8 cellular contexts compared by ENCODE assay signal in genomic region chr15:40382580-40383456, GRCh38. TPM values are rescaled to one million over a fixed set of nuclear protein-coding genes. Genes with fewer than 3 reads are reported as not detected.
DNase-seq lines count a peak whose midpoint lies in the region; ATAC-seq and TF ChIP-seq lines count a peak whose summit lies in the region.

TSS of gene KNSTRN (plus strand) at chr15:40382721. CDS start at chr15:40382836, 115 bp downstream.

- peaks cover 5% of the 10 kb centered on the region for H3K79me2 ChIP-seq in trophoblast cell (ENCODE audit: control insufficient read depth, insufficient read depth, low read length, poor library complexity)

- no peak within 1 kb of the TSS for H3K23ac ChIP-seq in trophoblast cell (ENCODE audit: low read length)

- no CpG with 5 or more reads among the region's 57 CpGs for WGBS in trophoblast cell (ENCODE audit: extremely low coverage, insufficient coverage, insufficient read length)
- WGBS in tibial nerve, 2 donors, result 5% methylated on average over 47 to 51 of the region's 57 CpGs

- H4K91ac ChIP-seq in trophoblast cell (ENCODE audit: low read depth, low read length), result peak within 1 kb of the TSS; percentile 56

- H3K27me3 ChIP-seq in trophoblast cell (ENCODE audit: insufficient read depth, low read length) (no peaks in the 10 kb centered on the region), tibial nerve (no peaks in the 10 kb centered on the region)

- peak within 1 kb of the TSS; percentile 71 for H3K4ac ChIP-seq in trophoblast cell (ENCODE audit: low read depth, low read length)

- DNase-seq in NCI-H1436 (lab: John Stamatoyannopoulos, UW) (peak; percentile 92), SW480 (ENCODE audit: low spot score) (peak; percentile 89), cardiac septum (ENCODE audit: low spot score) (peak; percentile 96), trophoblast cell (peak; percentile 92 to 98), tibial nerve (ENCODE audit: low spot score in 2 of 2) (peak; percentile 79 to 88)
- DNase-seq in activated naive CD8-positive, alpha-beta T cell treated with anti-CD3 and anti-CD28 coated beads, Interleukin-2, amount 50 U/mL, for 16 hours (ENCODE audit: low read depth, low spot score), result peak; percentile 89

- no peak within 1 kb of the TSS for H2AK5ac ChIP-seq in trophoblast cell (ENCODE audit: low read length)

- peak within 1 kb of the TSS; percentile 83 for H3K4me2 ChIP-seq in trophoblast cell (ENCODE audit: low read length)

- intact Hi-C loops in cardiac septum (cut with DNase I), result no loop called here

- peak in 1 of 2 donors; percentile 13 for TF ChIP-seq POLR2A in tibial nerve (IDR thresholded peaks at IDR 0.05)

- H3K79me1 ChIP-seq in trophoblast cell (ENCODE audit: low read length), result peaks cover 6% of the 10 kb centered on the region

- TF ChIP-seq EP300 in tibial nerve (IDR thresholded peaks at IDR 0.05), result peak in 1 of 2 donors; percentile 42

- H2BK12ac ChIP-seq in trophoblast cell (ENCODE audit: low read length), result no peak within 1 kb of the TSS

- H3K4me3 ChIP-seq in GM12875 (ENCODE audit: low read depth, low read length) (peak within 1 kb of the TSS; percentile 83), trophoblast cell (ENCODE audit: low read depth, low read length) (peak within 1 kb of the TSS; percentile 86), tibial nerve (peak within 1 kb of the TSS; percentile 62 to 89 (median 86))

- peak within 1 kb of the TSS; percentile 95 for H2AFZ ChIP-seq in trophoblast cell (ENCODE audit: insufficient read depth, low read length, poor library complexity)

- peak within 1 kb of the TSS; percentile 25 for H3K14ac ChIP-seq in trophoblast cell (ENCODE audit: low read length)

- peak; percentile 94 for ATAC-seq in HG02798 (IDR thresholded peaks at IDR 0.05; ENCODE audit: poor library complexity, unreplicated experiment)

- peak within 1 kb of the TSS; percentile 47 for H2BK5ac ChIP-seq in trophoblast cell (ENCODE audit: low read depth, low read length, poor library complexity)

- no peak within 1 kb of the TSS for H2BK120ac ChIP-seq in trophoblast cell (ENCODE audit: insufficient read depth, low read length, poor library complexity)

- peaks cover 11 to 17% of the 10 kb centered on the region in 2 experiments for H3K36me3 ChIP-seq in trophoblast cell (ENCODE audit: control insufficient read depth in 1 of 2, insufficient read depth in 2 of 2, low read length in 2 of 2)
- H3K36me3 ChIP-seq in tibial nerve, result peaks cover 0 to 21% (median 0%) of the 10 kb centered on the region in 3 donors

- H3K27ac ChIP-seq in trophoblast cell (ENCODE audit: low read depth, low read length), result no peak within 1 kb of the TSS
- H3K27ac ChIP-seq in tibial nerve, result peak within 1 kb of the TSS in 2 of 4 donors; percentile 58 to 60

- peaks cover 0 to 5% of the 10 kb centered on the region in 2 experiments for H3K4me1 ChIP-seq in trophoblast cell (ENCODE audit: control insufficient read depth in 1 of 2, insufficient read depth in 2 of 2, low read length in 2 of 2)
- peaks cover 0 to 34% (median 5%) of the 10 kb centered on the region in 4 donors for H3K4me1 ChIP-seq in tibial nerve

- H3K9me3 ChIP-seq in trophoblast cell (ENCODE audit: insufficient read depth, low read depth, low read length) (peaks cover 2% of the 10 kb centered on the region), tibial nerve (no peaks in the 10 kb centered on the region)

- peak within 1 kb of the TSS; percentile 73 for H4K12ac ChIP-seq in trophoblast cell (ENCODE audit: low read depth, low read length)

- peak within 1 kb of the TSS; percentile 89 for H3K9ac ChIP-seq in trophoblast cell (ENCODE audit: low read length)

- H4K8ac ChIP-seq in trophoblast cell (ENCODE audit: low read depth, low read length), result peak within 1 kb of the TSS; percentile 90

- peak within 1 kb of the TSS; percentile 9 for H3K18ac ChIP-seq in trophoblast cell (ENCODE audit: low read length)

- TF ChIP-seq CTCF in GM12875 (IDR thresholded peaks at IDR 0.05; ENCODE audit: borderline replicate concordance, insufficient read depth, low read depth, low read length), result no peak
- TF ChIP-seq CTCF in tibial nerve (IDR thresholded peaks at IDR 0.05), result no peak

RNA-seq across cellular contexts. Expression of gene KNSTRN, which starts in this region (rescaled TPM):
- total RNA-seq in cardiac septum (7.5 TPM), tibial nerve (1 to 10 TPM; 3.3 to 7.1 (median 4.2) TPM)
- polyA plus RNA-seq in trophoblast cell (2013), result 28.5 and 32.1 TPM in 2 replicates
